In the genomic region with DNA sequence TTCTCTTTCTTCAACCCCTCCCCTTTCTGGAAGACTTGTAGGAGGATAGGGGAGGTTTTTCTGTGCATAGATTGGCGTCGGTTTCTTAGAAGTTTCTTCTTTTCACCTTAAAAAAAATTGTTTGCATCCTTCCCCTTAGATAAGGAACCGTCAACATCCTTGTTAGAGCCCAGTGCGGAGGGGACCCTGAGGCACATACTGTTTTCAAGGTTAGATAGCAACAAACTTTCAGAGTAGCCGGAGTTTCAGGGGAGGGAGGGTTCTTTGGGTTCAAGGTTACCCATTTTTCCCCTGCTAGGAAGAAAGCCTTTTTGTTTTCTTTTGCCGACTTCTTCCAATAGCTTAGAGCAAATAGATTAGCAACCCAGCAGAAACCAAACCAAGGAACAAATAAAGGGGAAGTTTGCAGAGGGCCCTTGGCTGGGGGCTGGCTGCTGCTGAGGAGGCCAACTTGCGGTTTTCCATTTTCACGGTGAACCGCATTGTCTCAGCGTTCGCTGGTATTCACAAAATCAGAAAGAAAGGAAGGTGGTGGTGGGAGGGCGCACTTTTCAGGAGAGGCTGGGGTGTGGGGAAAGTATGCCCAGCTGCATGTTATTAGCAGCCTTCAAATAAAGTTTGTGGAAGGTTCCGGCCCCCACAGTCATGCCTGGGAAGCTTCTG, we compare ENCODE assay signal across 8 cellular contexts. TPM values are rescaled to one million over a fixed set of nuclear protein-coding genes. Genes with fewer than 3 reads are reported as not detected.
A peak's percentile ranks its signal among the peaks of the same experiment; 100 is the strongest.
DNase-seq lines count a peak whose midpoint lies in the region; ATAC-seq and TF ChIP-seq lines count a peak whose summit lies in the region.

No MANE protein-coding gene starts in this region.

- no peaks in the 10 kb centered on the region for H3F3A ChIP-seq in DOHH2 (ENCODE audit: control insufficient read depth, insufficient read depth)

- TF ChIP-seq CTCF in DOHH2 (IDR thresholded peaks at IDR 0.05; ENCODE audit: low read depth, low read length, poor library complexity, severe bottlenecking) (no peak), dorsolateral prefrontal cortex (IDR thresholded peaks at IDR 0.05 in 54 of 56, conservative IDR thresholded peaks at IDR 0.05 in 2 of 56; ENCODE audit: low read depth in 1 of 56, partially characterized antibody in 56 of 56) (no peak)

- H3K36me3 ChIP-seq in DOHH2 (ENCODE audit: control insufficient read depth, low read length) = peaks cover 86% of the 10 kb centered on the region

- peak; percentile 73 for ATAC-seq in HG02798 (IDR thresholded peaks at IDR 0.05; ENCODE audit: poor library complexity, unreplicated experiment)
- no peak for ATAC-seq in GM18858 (IDR thresholded peaks at IDR 0.05; ENCODE audit: unreplicated experiment)

- peak; percentile 13 for DNase-seq in T-helper 9 cell
- peak in 1 of 10 donors; percentile 42 for DNase-seq in dorsolateral prefrontal cortex
- DNase-seq in stimulated activated CD8-positive, alpha-beta memory T cell treated with anti-CD3 and anti-CD28 coated beads, Interleukin-12 subunit alpha, Interleukin-12 subunit beta, amount 100 ng/mL, for 1 hour (ENCODE audit: low read depth) = peak; percentile 14
- no peak for DNase-seq in NCI-H748 (lab: John Stamatoyannopoulos, UW; ENCODE audit: unreplicated experiment)
- DNase-seq in SHP77 (lab: John Stamatoyannopoulos, UW) = no peak

- H3K4me1 ChIP-seq in DOHH2 (ENCODE audit: control insufficient read depth, low read length) = peaks cover 38% of the 10 kb centered on the region

- H4K20me1 ChIP-seq in DOHH2 (ENCODE audit: control insufficient read depth, insufficient read depth, low read depth, low read length) = peaks cover 6% of the 10 kb centered on the region; the same call in 1 of the 2 replicates

- H3K27me3 ChIP-seq in DOHH2 (ENCODE audit: control insufficient read depth, low read length) (no peaks in the 10 kb centered on the region), dorsolateral prefrontal cortex (no peaks in the 10 kb centered on the region)

- H3K4me3 ChIP-seq in DOHH2 (ENCODE audit: low read length) (peak overlapping the region; percentile 46), dorsolateral prefrontal cortex (peak overlapping the region in 4 of 59 donors; percentile 1 to 16 (median 11))

- H3K27ac ChIP-seq in DOHH2 (ENCODE audit: low read depth, low read length) (peak overlapping the region; percentile 6), dorsolateral prefrontal cortex (peak overlapping the region in 56 of 59 donors; percentile 1 to 88 (median 66))

- H3K4me2 ChIP-seq in DOHH2 (ENCODE audit: low read length) = peak overlapping the region; percentile 56

- intact Hi-C loops in dorsolateral prefrontal cortex (cut with DNase I) = no loop called here

- H3K9me3 ChIP-seq in DOHH2 (ENCODE audit: control insufficient read depth, insufficient read depth, low read length) = no peaks in the 10 kb centered on the region

- peaks cover 96% of the 10 kb centered on the region for H3K79me2 ChIP-seq in DOHH2 (ENCODE audit: control insufficient read depth, low read length)

- H3K9me2 ChIP-seq in DOHH2 (replicated peaks; ENCODE audit: control insufficient read depth, low read length) = no peaks in the 10 kb centered on the region

RNA-seq across cellular contexts. Expression of gene MSI2, which starts 28.8 kb away (rescaled TPM):
- 100 to 1,000 TPM in 115 of 120 experiments, 10 to 100 TPM in 5; 86.3 to 279 (median 141) TPM for total RNA-seq in dorsolateral prefrontal cortex

Comparison
In these comparisons a context has a peak if more than half of its experiments do, and no peak if none do; other contexts are left out.
1. DNase-seq: peak in T-helper 9 cell (single experiment) and stimulated activated CD8-positive, alpha-beta memory T cell treated with anti-CD3 and anti-CD28 coated beads, Interleukin-12 subunit alpha, Interleukin-12 subunit beta, amount 100 ng/mL, for 1 hour (single experiment); none in NCI-H748 (single experiment) and SHP77 (0 of 2).